In genomic region chr2:71510938-71511337, GRCh38 we compare ENCODE assay signal across 14 cellular contexts.
"Had no signal": no experiment of that assay in that cellular context is flagged by ENCODE, and none has a peak within 500 bp of the region (broad histone marks: within the 10 kb centered on the region; RNA-seq: fewer than 3 reads in every experiment).

No MANE protein-coding gene starts in this region.

- H3K4me1 Mint-ChIP-seq: mesothelial cell of epicardium; natural killer cell; neural progenitor cell; stimulated activated memory B cell treated with anti-CD40 and anti-IgM and Interleukin-4, amounts not matched to agents 10 μg/mL and 1 μg/mL and 100 μg/mL, for 72 hours; stimulated activated naive CD8-positive, alpha-beta T cell treated with anti-CD3 and anti-CD28 coated beads, Interleukin-15, amount 100 ng/mL, for 72 hours had no signal

- H3K4me3 Mint-ChIP-seq: mesothelial cell of epicardium; naive B cell; natural killer cell; nephron progenitor cell; neural progenitor cell; stimulated activated memory B cell treated with anti-CD40 and anti-IgM and Interleukin-4, amounts not matched to agents 10 μg/mL and 1 μg/mL and 100 μg/mL, for 72 hours; stimulated activated naive CD8-positive, alpha-beta T cell treated with anti-CD3 and anti-CD28 coated beads, Interleukin-15, amount 100 ng/mL, for 72 hours; type B pancreatic cell had no signal

- H3K4me1 ChIP-seq: lower lobe of right lung, neural progenitor cell, sigmoid colon, tibial nerve, vagina had no signal

- ATAC-seq: stimulated activated memory B cell treated with anti-CD40 and anti-IgM and Interleukin-4, amounts not matched to agents 10 μg/mL and 1 μg/mL and 100 μg/mL, for 72 hours had no signal

- H3K4me3 ChIP-seq: lower lobe of right lung, neural progenitor cell, ovary, sigmoid colon, tibial nerve, vagina had no signal

- H3K9ac ChIP-seq: neural progenitor cell had no signal

- H3K36me3 ChIP-seq: neural progenitor cell, ovary, tibial nerve, vagina had no signal

- H3K36me3 Mint-ChIP-seq: mesothelial cell of epicardium; naive B cell; natural killer cell; neural progenitor cell; stimulated activated memory B cell treated with anti-CD40 and anti-IgM and Interleukin-4, amounts not matched to agents 10 μg/mL and 1 μg/mL and 100 μg/mL, for 72 hours; type B pancreatic cell had no signal

- H3K27me3 Mint-ChIP-seq: progenitor cell of endocrine pancreas had no signal

- H3K9me3 Mint-ChIP-seq: mesothelial cell of epicardium; naive B cell; natural killer cell; nephron progenitor cell; neural progenitor cell; stimulated activated memory B cell treated with anti-CD40 and anti-IgM and Interleukin-4, amounts not matched to agents 10 μg/mL and 1 μg/mL and 100 μg/mL, for 72 hours; stimulated activated naive CD8-positive, alpha-beta T cell treated with anti-CD3 and anti-CD28 coated beads, Interleukin-15, amount 100 ng/mL, for 72 hours; type B pancreatic cell had no signal

- H3K27ac Mint-ChIP-seq: mesothelial cell of epicardium; naive B cell; natural killer cell; nephron progenitor cell; neural progenitor cell; progenitor cell of endocrine pancreas; stimulated activated memory B cell treated with anti-CD40 and anti-IgM and Interleukin-4, amounts not matched to agents 10 μg/mL and 1 μg/mL and 100 μg/mL, for 72 hours; stimulated activated naive CD8-positive, alpha-beta T cell treated with anti-CD3 and anti-CD28 coated beads, Interleukin-15, amount 100 ng/mL, for 72 hours; type B pancreatic cell had no signal

- H3K27me3 ChIP-seq: neural progenitor cell, ovary, sigmoid colon, tibial nerve, vagina had no signal

- H3K9me3 ChIP-seq: lower lobe of right lung, ovary, sigmoid colon, tibial nerve, vagina had no signal

- H3K4me2 ChIP-seq: neural progenitor cell had no signal

- H3K27ac ChIP-seq: lower lobe of right lung, neural progenitor cell, ovary, sigmoid colon, tibial nerve, vagina had no signal
